In the genomic region with DNA sequence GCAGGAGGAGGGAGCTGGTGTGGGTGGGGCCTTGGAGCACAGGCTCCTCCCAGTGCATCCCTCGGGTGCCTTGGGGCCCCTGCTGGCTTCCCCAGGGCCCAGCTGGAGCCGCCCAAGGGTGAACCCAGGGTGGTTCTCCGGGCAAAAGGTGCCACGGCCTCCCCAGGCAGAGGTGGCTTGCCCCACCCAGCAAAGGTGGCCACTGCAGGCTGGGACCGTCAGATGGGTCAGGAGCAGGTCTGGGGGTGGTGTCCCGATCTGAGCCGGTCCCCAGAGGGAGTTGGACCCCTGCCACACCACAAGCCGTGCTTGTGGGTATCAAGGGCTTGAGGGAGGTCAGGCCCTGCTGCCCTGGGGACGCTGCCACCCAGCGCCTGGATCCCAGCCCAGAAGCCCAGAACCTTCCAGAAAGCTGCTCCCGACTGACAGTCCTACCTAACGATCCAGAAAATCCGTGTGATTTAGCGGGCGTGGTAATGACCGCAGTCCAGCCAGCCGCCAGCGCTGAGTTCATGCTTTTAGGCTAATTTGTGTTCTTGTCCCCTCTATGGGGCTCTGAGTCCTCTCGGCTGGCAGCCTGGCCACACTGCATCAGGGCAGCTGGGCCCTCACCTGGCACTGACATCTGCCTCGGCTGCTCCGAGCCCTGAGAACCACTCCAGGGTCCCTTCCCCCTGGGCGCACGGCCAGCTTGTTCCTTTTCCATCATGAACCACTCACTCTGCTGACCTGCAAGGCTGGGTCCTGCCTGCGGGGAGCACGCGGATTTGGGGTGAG, we compare ENCODE assay signal across 19 cellular contexts. TPM values are rescaled to one million over a fixed set of nuclear protein-coding genes. Genes with fewer than 3 reads are reported as not detected.
DNase-seq lines count a peak whose midpoint lies in the region; ATAC-seq, FAIRE-seq and TF ChIP-seq lines count a peak whose summit lies in the region.
"Had no signal": no experiment of that assay in that cellular context is flagged by ENCODE, and none has a peak within 500 bp of the region (broad histone marks: within the 10 kb centered on the region; RNA-seq: fewer than 3 reads in every experiment).

No MANE protein-coding gene starts in this region.

- peaks cover 15% of the 10 kb centered on the region for H3K4me1 Mint-ChIP-seq in activated CD8-positive, alpha-beta memory T cell treated with anti-CD3 and anti-CD28 coated beads, Interleukin-2, amount 10 ng/mL, durations not matched to agents 7 days and 5 days

- CTCF ChIA-PET in activated CD8-positive, alpha-beta memory T cell treated with anti-CD3 and anti-CD28 coated beads, Interleukin-2, amount 10 ng/mL, durations not matched to agents 7 days and 5 days (lab: Charles Lee) = interaction anchor here (2.1 to 4.7 kb wide), 2 partner anchors 10 to 73 kb away, joined by 8 to 23 read pairs; a partner anchor contains a TSS

- no peak for ATAC-seq in activated CD8-positive, alpha-beta memory T cell treated with anti-CD3 and anti-CD28 coated beads, Interleukin-2, amount 10 ng/mL, durations not matched to agents 7 days and 5 days
- ATAC-seq in GM19324 (IDR thresholded peaks at IDR 0.05; ENCODE audit: low FRiP score, unreplicated experiment) = no peak
- ATAC-seq: activated naive CD4-positive, alpha-beta T cell treated with anti-CD3 and anti-CD28 coated beads, Interleukin-2, amount 50 U/mL, for 72 hours; psoas muscle had no signal

- H3K27me3 Mint-ChIP-seq in activated CD8-positive, alpha-beta memory T cell treated with anti-CD3 and anti-CD28 coated beads, Interleukin-2, amount 10 ng/mL, durations not matched to agents 7 days and 5 days = peaks cover 32% of the 10 kb centered on the region

- H3K36me3 ChIP-seq in MG63 = peaks cover 11% of the 10 kb centered on the region

- no peak overlapping the region for H3K4me3 ChIP-seq in astrocyte of the cerebellum (ENCODE audit: low read depth, low read length)
- no peak overlapping the region for H3K4me3 ChIP-seq in MG63
- H3K4me3 ChIP-seq: psoas muscle had no signal

- DNase-seq in DMS53 (lab: John Stamatoyannopoulos, UW) (peak; percentile 84), NCI-H1105 treated with DMSO at 0.1 percent for 48 hours (lab: John Stamatoyannopoulos, UW) (peak; percentile 75), astrocyte of the cerebellum (ENCODE audit: low read depth) (peak; percentile 23), myocyte (ENCODE audit: low read depth) (peak; percentile 9), GM12891 (ENCODE audit: insufficient read length, low spot score) (no peak), MG63 (no peak)
- no peak for DNase-seq in activated CD8-positive, alpha-beta memory T cell treated with anti-CD3 and anti-CD28 coated beads, Interleukin-2, amount 10 ng/mL, durations not matched to agents 7 days and 5 days
- DNase-seq: activated CD4-positive, alpha-beta T cell treated with anti-CD3 and anti-CD28 coated beads, Interleukin-2, amount 50 U/mL, for 4 hours; activated T-cell treated with anti-CD3 and anti-CD28 coated beads, Interleukin-2, amount 50 U/mL, for 24 hours; effector CD4-positive, alpha-beta T cell; hippocampal formation; naive B cell had no signal

- TF ChIP-seq POLR2A in GM12891 (IDR thresholded peaks at IDR 0.05; ENCODE audit: low read depth, low read length) = no peak

- no peaks in the 10 kb centered on the region for H3K9me3 Mint-ChIP-seq in activated CD8-positive, alpha-beta memory T cell treated with anti-CD3 and anti-CD28 coated beads, Interleukin-2, amount 10 ng/mL, durations not matched to agents 7 days and 5 days (ENCODE audit: low read depth)
- H3K9me3 Mint-ChIP-seq: activated naive CD4-positive, alpha-beta T cell treated with anti-CD3 and anti-CD28 coated beads, Interleukin-2, amount 50 U/mL, for 72 hours; activated T-cell treated with anti-CD3 and anti-CD28 coated beads, Interleukin-2, amount 50 U/mL, for 24 hours; naive B cell had no signal

- no peak overlapping the region for H3K27ac Mint-ChIP-seq in activated CD8-positive, alpha-beta memory T cell treated with anti-CD3 and anti-CD28 coated beads, Interleukin-2, amount 10 ng/mL, durations not matched to agents 7 days and 5 days
- H3K27ac Mint-ChIP-seq: activated naive CD4-positive, alpha-beta T cell treated with anti-CD3 and anti-CD28 coated beads, Interleukin-2, amount 50 U/mL, for 72 hours had no signal

- no peaks in the 10 kb centered on the region for H3K9me3 ChIP-seq in MG63
- H3K9me3 ChIP-seq: psoas muscle had no signal

- peaks cover 8% of the 10 kb centered on the region for H3K36me3 Mint-ChIP-seq in activated CD8-positive, alpha-beta memory T cell treated with anti-CD3 and anti-CD28 coated beads, Interleukin-2, amount 10 ng/mL, durations not matched to agents 7 days and 5 days
- H3K36me3 Mint-ChIP-seq: activated naive CD4-positive, alpha-beta T cell treated with anti-CD3 and anti-CD28 coated beads, Interleukin-2, amount 50 U/mL, for 72 hours; naive B cell had no signal

- no peak for TF ChIP-seq CTCF in astrocyte of the cerebellum (IDR thresholded peaks at IDR 0.05; ENCODE audit: low read depth, low read length, missing control alignments)

- no peak overlapping the region for H3K4me3 Mint-ChIP-seq in activated CD8-positive, alpha-beta memory T cell treated with anti-CD3 and anti-CD28 coated beads, Interleukin-2, amount 10 ng/mL, durations not matched to agents 7 days and 5 days
- H3K4me3 Mint-ChIP-seq: activated T-cell treated with anti-CD3 and anti-CD28 coated beads, Interleukin-2, amount 50 U/mL, for 24 hours had no signal

- no peak for FAIRE-seq in GM12891 (lab: Jason Lieb, UNC)
- FAIRE-seq: TTC549 had no signal

- in situ Hi-C loops in astrocyte of the cerebellum (cut with HindIII; ENCODE audit: low sequenced_read_pairs) = no loop called here

- peaks cover 9% of the 10 kb centered on the region for H3K27me3 ChIP-seq in MG63

TF ChIP-seq in GM12891, 5 proteins besides CTCF, POLR2A, EP300 and RAD21:
- TF ChIP-seq TAF1 (IDR thresholded peaks at IDR 0.05; ENCODE audit: low read depth, low read length) (no peak), POU2F2 (IDR thresholded peaks at IDR 0.05; ENCODE audit: low read depth, low read length) (no peak)

RNA-seq across cellular contexts. Expression of a gene that starts 5.0 kb away (rescaled TPM):
- 0.05 and 0.16 TPM in 2 replicates for total RNA-seq in myocyte
- 0.05 TPM for polyA plus RNA-seq in myocyte (2012)
- 0.06 TPM for polyA plus RNA-seq in GM12891 (2012; ENCODE audit: low read depth, missing spikeins)
- total RNA-seq in activated CD8-positive, alpha-beta memory T cell treated with anti-CD3 and anti-CD28 coated beads, Interleukin-2, amount 10 ng/mL, durations not matched to agents 7 days and 5 days = not detected
- not detected in 2 replicates for total RNA-seq in MG63 (2014; rRNA removed; shearing (Covaris generic); ENCODE audit: low replicate concordance)
- total RNA-seq: H4 had no signal
- polyA plus RNA-seq: liver had no signal

RNA-seq across cellular contexts. Expression of a gene that starts 11.1 kb away (rescaled TPM):
- 34.2 and 42.9 TPM in 2 replicates for total RNA-seq in myocyte
- polyA plus RNA-seq in myocyte (2012) = 42.8 TPM
- polyA plus RNA-seq in GM12891 (2012; ENCODE audit: low read depth, missing spikeins) = 44.1 TPM
- 10 to 100 TPM; 64.5 to 87.9 TPM for total RNA-seq in activated CD8-positive, alpha-beta memory T cell treated with anti-CD3 and anti-CD28 coated beads, Interleukin-2, amount 10 ng/mL, durations not matched to agents 7 days and 5 days
- total RNA-seq in MG63 (2014; rRNA removed; shearing (Covaris generic); ENCODE audit: low replicate concordance) = 37.8 and 61.8 TPM in 2 replicates

RNA-seq across cellular contexts. Expression of a gene that starts 25.7 kb away (rescaled TPM):
- 182 and 198 TPM in 2 replicates for total RNA-seq in myocyte
- polyA plus RNA-seq in myocyte (2012) = 114 TPM
- 82.3 TPM for polyA plus RNA-seq in GM12891 (2012; ENCODE audit: low read depth, missing spikeins)
- total RNA-seq in activated CD8-positive, alpha-beta memory T cell treated with anti-CD3 and anti-CD28 coated beads, Interleukin-2, amount 10 ng/mL, durations not matched to agents 7 days and 5 days = 100 to 1,000 TPM; 172 to 212 TPM
- total RNA-seq in MG63 (2014; rRNA removed; shearing (Covaris generic); ENCODE audit: low replicate concordance) = 40.3 and 75.8 TPM in 2 replicates

RNA-seq across cellular contexts. Expression of a gene that starts 26.1 kb away (rescaled TPM):
- not detected in 2 replicates for total RNA-seq in myocyte
- polyA plus RNA-seq in myocyte (2012) = not detected
- not detected for polyA plus RNA-seq in GM12891 (2012; ENCODE audit: low read depth, missing spikeins)
- not detected for total RNA-seq in activated CD8-positive, alpha-beta memory T cell treated with anti-CD3 and anti-CD28 coated beads, Interleukin-2, amount 10 ng/mL, durations not matched to agents 7 days and 5 days
- total RNA-seq in MG63 (2014; rRNA removed; shearing (Covaris generic); ENCODE audit: low replicate concordance) = not detected in 2 replicates
- total RNA-seq: activated naive CD4-positive, alpha-beta T cell treated with anti-CD3 and anti-CD28 coated beads, Interleukin-2, amount 50 U/mL, for 72 hours; fibroblast of lung; H4; liver; psoas muscle had no signal
- polyA plus RNA-seq: fibroblast of lung, liver, psoas muscle had no signal

RNA-seq across cellular contexts. Expression of a gene that starts 31.2 kb away (rescaled TPM):
- total RNA-seq in myocyte = 88.1 and 92.4 TPM in 2 replicates
- polyA plus RNA-seq in myocyte (2012) = 202 TPM
- 101 TPM for polyA plus RNA-seq in GM12891 (2012; ENCODE audit: low read depth, missing spikeins)
- 100 to 1,000 TPM; 295 to 296 TPM for total RNA-seq in activated CD8-positive, alpha-beta memory T cell treated with anti-CD3 and anti-CD28 coated beads, Interleukin-2, amount 10 ng/mL, durations not matched to agents 7 days and 5 days
- 52.7 and 84.9 TPM in 2 replicates for total RNA-seq in MG63 (2014; rRNA removed; shearing (Covaris generic); ENCODE audit: low replicate concordance)

Comparison
In these comparisons a context has a peak if more than half of its experiments do, and no peak if none do; other contexts are left out.
1. DNase-seq: peak in DMS53 (single experiment), NCI-H1105 treated with DMSO at 0.1 percent for 48 hours (single experiment), astrocyte of the cerebellum (single experiment) and myocyte (single experiment); none in GM12891 (single experiment), activated CD8-positive, alpha-beta memory T cell treated with anti-CD3 and anti-CD28 coated beads, Interleukin-2, amount 10 ng/mL, durations not matched to agents 7 days and 5 days (single experiment) and MG63 (single experiment).